In the genomic region with DNA sequence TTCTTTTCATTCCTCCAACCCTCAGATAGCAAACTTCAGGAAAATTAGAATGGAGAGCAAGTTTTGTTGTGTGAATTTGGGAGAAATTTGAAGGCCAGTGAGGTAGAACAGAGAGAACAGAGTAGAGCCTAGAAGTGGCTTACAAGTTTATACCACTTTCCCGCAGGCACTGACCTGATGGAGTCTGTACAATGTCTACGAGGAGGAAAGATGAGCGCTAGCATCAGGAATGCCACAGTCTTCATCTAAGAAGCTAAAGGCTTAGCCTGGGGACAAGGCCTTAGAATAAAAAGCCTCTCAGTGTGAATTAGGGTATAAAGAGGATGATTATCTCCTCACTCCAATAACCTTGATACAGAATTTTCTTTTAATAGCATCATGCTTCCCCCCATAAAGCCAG, we compare ENCODE assay signal across 16 cellular contexts.
"Had no signal": no experiment of that assay in that cellular context is flagged by ENCODE, and none has a peak within 500 bp of the region (broad histone marks: within the 10 kb centered on the region; RNA-seq: fewer than 3 reads in every experiment).

No MANE protein-coding gene starts in this region.

- H3K4me1 ChIP-seq: colonic mucosa, esophagus squamous epithelium, lower lobe of right lung, prostate gland, thyroid gland, upper lobe of right lung had no signal

- H3K36me3 ChIP-seq: colonic mucosa, esophagus squamous epithelium, heart right ventricle, lower lobe of right lung, prostate gland, spleen, thyroid gland, upper lobe of right lung, WERI-Rb-1 had no signal

- DNase-seq: activated T-cell treated with anti-CD3 and anti-CD28 coated beads, Interleukin-2, amount 50 U/mL, for 1 hour; colonic mucosa; esophagus squamous epithelium; heart right ventricle; kidney; lower lobe of right lung; naive thymus-derived CD8-positive, alpha-beta T cell; spleen; stimulated activated CD4-positive, alpha-beta T cell treated with anti-CD3 and anti-CD28 coated beads, Interleukin-4, amount 100 ng/mL, for 4 hours; stimulated activated naive CD8-positive, alpha-beta T cell treated with anti-CD3 and anti-CD28 coated beads, Interleukin-15, Interleukin-2, amounts not matched to agents 100 U/mL and 50 U/mL, for 24 hours; substantia nigra; T-helper 1 cell; thyroid gland; upper lobe of right lung; WERI-Rb-1 had no signal

- H3K27ac ChIP-seq: colonic mucosa, esophagus squamous epithelium, lower lobe of right lung, prostate gland, spleen, thyroid gland, upper lobe of right lung, WERI-Rb-1 had no signal

- H3K4me3 ChIP-seq: colonic mucosa, esophagus squamous epithelium, heart right ventricle, lower lobe of right lung, prostate gland, spleen, thyroid gland, upper lobe of right lung had no signal

- H3K27me3 ChIP-seq: colonic mucosa, thyroid gland, upper lobe of right lung had no signal

- H3K9me3 ChIP-seq: colonic mucosa, lower lobe of right lung, prostate gland, thyroid gland, upper lobe of right lung had no signal
